In the genomic region with DNA sequence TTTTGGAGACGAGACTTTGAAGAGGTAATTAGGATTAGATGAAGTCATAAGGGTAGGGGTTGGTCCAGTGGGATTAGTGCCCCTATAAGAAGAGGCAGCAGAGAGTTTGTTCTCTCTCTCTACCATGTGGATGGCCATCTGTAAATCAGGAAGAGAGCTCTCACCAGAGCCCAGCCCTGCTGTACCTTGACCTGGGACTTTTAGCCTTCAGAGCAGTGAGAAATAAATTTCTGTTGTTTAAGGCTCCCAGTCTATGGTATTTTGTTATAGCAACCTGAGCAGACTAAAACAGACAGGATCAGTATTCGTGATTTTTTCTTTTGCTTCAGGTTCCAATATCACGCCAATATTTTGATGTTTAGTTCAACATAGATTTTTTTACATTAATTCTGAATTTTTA, we compare ENCODE assay signal across 24 cellular contexts. TPM values are rescaled to one million over a fixed set of nuclear protein-coding genes. Genes with fewer than 3 reads are reported as not detected.
A peak's percentile ranks its signal among the peaks of the same experiment; 100 is the strongest.
DNase-seq lines count a peak whose midpoint lies in the region; ATAC-seq and TF ChIP-seq lines count a peak whose summit lies in the region.
"Had no signal": no experiment of that assay in that cellular context is flagged by ENCODE, and none has a peak within 500 bp of the region (broad histone marks: within the 10 kb centered on the region; RNA-seq: fewer than 3 reads in every experiment).

No MANE protein-coding gene starts in this region.

- no peaks in the 10 kb centered on the region for H3K36me3 ChIP-seq in hepatocyte (replicated peaks; ENCODE audit: insufficient read depth, low read depth)
- H3K36me3 ChIP-seq in right lobe of liver = no peaks in the 10 kb centered on the region
- H3K36me3 ChIP-seq in gastrocnemius medialis = no peaks in the 10 kb centered on the region
- H3K36me3 ChIP-seq: BE2C; BLaER1 treated with 17β-estradiol and CSF1 and Interleukin-3, amounts not matched to agents 10 nM and 100 nM had no signal

- no peak overlapping the region for H3K4me3 Mint-ChIP-seq in activated T-cell treated with anti-CD3 and anti-CD28 coated beads, Interleukin-2, amount 50 U/mL, for 4 hours
- H3K4me3 Mint-ChIP-seq: CD14-positive monocyte; CD4-positive, alpha-beta T cell had no signal

- ATAC-seq in left lobe of liver (peak; percentile 46), right lobe of liver (peak; percentile 21 to 39 (median 32)), gastrocnemius medialis (no peak), GM18511 (IDR thresholded peaks at IDR 0.05; ENCODE audit: unreplicated experiment) (no peak)
- no peak for ATAC-seq in activated T-cell treated with anti-CD3 and anti-CD28 coated beads, Interleukin-2, amount 50 U/mL, for 4 hours
- ATAC-seq: A549 had no signal

- no peak overlapping the region for H3K4me2 ChIP-seq in hepatocyte
- H3K4me2 ChIP-seq: A549 had no signal

- H3K27me3 Mint-ChIP-seq in activated T-cell treated with anti-CD3 and anti-CD28 coated beads, Interleukin-2, amount 50 U/mL, for 4 hours (ENCODE audit: low read depth) = peaks cover 4% of the 10 kb centered on the region
- H3K27me3 Mint-ChIP-seq: CD4-positive, alpha-beta T cell had no signal

- WGBS in hepatocyte (ENCODE audit: low lambda C conversion rate, missing lambda C conversion rate) = 94% methylated on average over 3 of the region's 3 CpGs
- 43% methylated on average over 3 of the region's 3 CpGs for WGBS in right lobe of liver (ENCODE audit: insufficient coverage, low coverage, low lambda C conversion rate, missing lambda C conversion rate)

- TF ChIP-seq POLR2A in right lobe of liver (IDR thresholded peaks at IDR 0.05) (peak; percentile 14), gastrocnemius medialis (IDR thresholded peaks at IDR 0.05) (no peak)

- H3K9me3 Mint-ChIP-seq in activated T-cell treated with anti-CD3 and anti-CD28 coated beads, Interleukin-2, amount 50 U/mL, for 4 hours = no peaks in the 10 kb centered on the region

- H3K9me3 ChIP-seq in hepatocyte (ENCODE audit: low read depth) = no peaks in the 10 kb centered on the region
- H3K9me3 ChIP-seq in right lobe of liver = no peaks in the 10 kb centered on the region
- H3K9me3 ChIP-seq in gastrocnemius medialis = no peaks in the 10 kb centered on the region
- H3K9me3 ChIP-seq: A549; BE2C; BLaER1 treated with 17β-estradiol and CSF1 and Interleukin-3, amounts not matched to agents 10 nM and 100 nM had no signal

- in situ Hi-C loops in gastrocnemius medialis (cut with MboI; ENCODE audit: low sequenced_read_pairs in 4 of 4) = loop anchor here in 1 of 4 donors (25.0 kb wide), 1 partner anchor 671 kb away; no protein-coding TSS in a partner anchor

- intact Hi-C loops in right lobe of liver (cut with DNase I) = no loop called here
- intact Hi-C loops in gastrocnemius medialis (cut with DNase I; ENCODE audit: low total_unique reads) = no loop called here

- H3K9me2 ChIP-seq in hepatocyte (replicated peaks; ENCODE audit: insufficient read depth) = no peaks in the 10 kb centered on the region

- H3K36me3 Mint-ChIP-seq in activated T-cell treated with anti-CD3 and anti-CD28 coated beads, Interleukin-2, amount 50 U/mL, for 4 hours (ENCODE audit: insufficient read depth) = no peaks in the 10 kb centered on the region
- H3K36me3 Mint-ChIP-seq: CD14-positive monocyte had no signal

- H3K79me2 ChIP-seq in hepatocyte = no peaks in the 10 kb centered on the region

- peak; percentile 27 for DNase-seq in hepatocyte (ENCODE audit: low spot score)
- DNase-seq in left lobe of liver (ENCODE audit: low spot score) = no peak
- peak in 1 of 3 donors; percentile 51 for DNase-seq in right lobe of liver
- DNase-seq in gastrocnemius medialis = no peak
- no peak for DNase-seq in activated naive CD4-positive, alpha-beta T cell treated with anti-CD3 and anti-CD28 coated beads, Interleukin-2, amount 50 U/mL, for 16 hours
- DNase-seq in activated T-cell treated with anti-CD3 and anti-CD28 coated beads, Interleukin-2, amount 50 U/mL, for 4 hours = no peak
- DNase-seq in NCI-H1092 treated with DMSO at 0.1 percent for 48 hours (lab: John Stamatoyannopoulos, UW) = no peak
- DNase-seq: 8988T; ACHN; AML-193; BE2C; Calu3; CD4-positive, alpha-beta T cell; COR-L47; DMS53; DMS79 treated with DMSO at 0.1 percent for 48 hours; GF-D8; GM23248; H7; HCEC 1CT had no signal

- H3K27ac ChIP-seq in hepatocyte (peak overlapping the region; percentile 92), right lobe of liver (no peak overlapping the region), gastrocnemius medialis (peak overlapping the region; percentile 85 to 96 (median 94))
- H3K27ac ChIP-seq: A549; BLaER1 treated with 17β-estradiol and CSF1 and Interleukin-3, amounts not matched to agents 10 nM and 100 nM; GM23248 had no signal

- H3K27me3 ChIP-seq in hepatocyte (no peaks in the 10 kb centered on the region), right lobe of liver (no peaks in the 10 kb centered on the region), gastrocnemius medialis (no peaks in the 10 kb centered on the region)
- H3K27me3 ChIP-seq: BE2C; BLaER1 treated with 17β-estradiol and CSF1 and Interleukin-3, amounts not matched to agents 10 nM and 100 nM had no signal

- peaks cover 12% of the 10 kb centered on the region for H3K4me1 ChIP-seq in hepatocyte (ENCODE audit: insufficient read depth)
- H3K4me1 ChIP-seq in right lobe of liver = peaks cover 0 to 43% (median 16%) of the 10 kb centered on the region in 4 donors
- H3K4me1 ChIP-seq in gastrocnemius medialis = peaks cover 74 to 77% of the 10 kb centered on the region in 2 donors
- H3K4me1 ChIP-seq: BE2C had no signal

- H3K4me1 Mint-ChIP-seq in activated T-cell treated with anti-CD3 and anti-CD28 coated beads, Interleukin-2, amount 50 U/mL, for 4 hours (ENCODE audit: low read depth) = no peaks in the 10 kb centered on the region
- H3K4me1 Mint-ChIP-seq: CD14-positive monocyte had no signal

- no peaks in the 10 kb centered on the region for H4K20me1 ChIP-seq in hepatocyte (ENCODE audit: insufficient read depth, poor library complexity, severe bottlenecking)
- H4K20me1 ChIP-seq: BLaER1 treated with 17β-estradiol and CSF1 and Interleukin-3, amounts not matched to agents 10 nM and 100 nM had no signal

- no peak for TF ChIP-seq CTCF in hepatocyte (IDR thresholded peaks at IDR 0.05; ENCODE audit: poor library complexity)
- TF ChIP-seq CTCF in right lobe of liver (IDR thresholded peaks at IDR 0.05) = no peak
- no peak for TF ChIP-seq CTCF in gastrocnemius medialis (IDR thresholded peaks at IDR 0.05 in 4 of 5, conservative IDR thresholded peaks at IDR 0.05 in 1 of 5)

- no peak overlapping the region for H2AFZ ChIP-seq in hepatocyte
- H2AFZ ChIP-seq: GM23248 had no signal

- no peak overlapping the region for H3K4me3 ChIP-seq in hepatocyte
- no peak overlapping the region for H3K4me3 ChIP-seq in right lobe of liver
- H3K4me3 ChIP-seq in gastrocnemius medialis = no peak overlapping the region
- H3K4me3 ChIP-seq: A549; BLaER1 treated with 17β-estradiol and CSF1 and Interleukin-3, amounts not matched to agents 10 nM and 100 nM; GM23248 had no signal

RNA-seq across cellular contexts. Expression of a gene that starts 30.0 kb away (rescaled TPM):
- total RNA-seq in hepatocyte = 3.8 and 5.1 TPM in 2 replicates
- 1.6 and 1.9 TPM in 2 replicates for polyA plus RNA-seq in hepatocyte
- total RNA-seq in left lobe of liver = 15.0 TPM
- 10 to 100 TPM in 5 of 6 experiments, under 1 TPM in 1; 0.29 to 56.5 (median 16.5) TPM for total RNA-seq in right lobe of liver
- 100 to 1,000 TPM in 3 of 4 donors, 10 to 100 TPM in 1; 91.4 to 275 (median 245) TPM for total RNA-seq in gastrocnemius medialis
- total RNA-seq in activated T-cell treated with anti-CD3 and anti-CD28 coated beads, Interleukin-2, amount 50 U/mL, for 4 hours = not detected
- total RNA-seq: Calu3; CD4-positive, alpha-beta T cell had no signal
- polyA plus RNA-seq: CD14-positive monocyte had no signal

Comparison
In these comparisons a context has a peak if more than half of its experiments do, and no peak if none do; other contexts are left out.
1. H3K27ac ChIP-seq: peak in hepatocyte (single experiment) and gastrocnemius medialis (4 of 4); none in right lobe of liver (0 of 3).
2. ATAC-seq: peak in left lobe of liver (single experiment) and right lobe of liver (4 of 4); none in gastrocnemius medialis (0 of 2), activated T-cell treated with anti-CD3 and anti-CD28 coated beads, Interleukin-2, amount 50 U/mL, for 4 hours (0 of 2) and GM18511 (single experiment).